8 cellular contexts compared by ENCODE assay signal in genomic region chr19:19032420-19033175, GRCh38. TPM values are rescaled to one million over a fixed set of nuclear protein-coding genes. Genes with fewer than 3 reads are reported as not detected.
DNase-seq lines count a peak whose midpoint lies in the region; ATAC-seq and TF ChIP-seq lines count a peak whose summit lies in the region.

No MANE protein-coding gene starts in this region.

- no peak for TF ChIP-seq CTCF in Calu3 (IDR thresholded peaks at IDR 0.05; ENCODE audit: unreplicated experiment)
- TF ChIP-seq CTCF in Loucy (conservative IDR thresholded peaks at IDR 0.05; ENCODE audit: low read length) = peak; percentile 33; the same call in 1 of the 2 replicates
- no peak for TF ChIP-seq CTCF in ovary (IDR thresholded peaks at IDR 0.05)

- H3K27ac ChIP-seq in ovary = peak overlapping the region; percentile 72 to 93
- H3K27ac ChIP-seq in thymus (ENCODE audit: low read depth) = peak overlapping the region; percentile 99

- peak overlapping the region; percentile 93 for H3K4me3 Mint-ChIP-seq in Calu3 (ENCODE audit: low read depth, unreplicated experiment)
- H3K4me3 Mint-ChIP-seq in activated naive CD8-positive, alpha-beta T cell treated with anti-CD3 and anti-CD28 coated beads for 36 hours = peak overlapping the region; percentile 88

- H3K36me3 Mint-ChIP-seq in Calu3 (ENCODE audit: insufficient read depth, unreplicated experiment) = peaks cover 31% of the 10 kb centered on the region
- H3K36me3 Mint-ChIP-seq in activated naive CD8-positive, alpha-beta T cell treated with anti-CD3 and anti-CD28 coated beads for 36 hours = peaks cover 35% of the 10 kb centered on the region

- H3K79me2 ChIP-seq in Loucy (ENCODE audit: insufficient read depth, low read length) = peaks cover 86% of the 10 kb centered on the region

- CTCF ChIA-PET in Calu3 (lab: Charles Lee) = interaction anchor here (0.7 kb wide), 1 partner anchor 683 kb away, joined by 4 read pairs; no protein-coding TSS in a partner anchor

- TF ChIP-seq POLR2A in ovary (IDR thresholded peaks at IDR 0.05) = no peak

- H3K9me3 Mint-ChIP-seq in Calu3 (ENCODE audit: low read depth, unreplicated experiment) = no peaks in the 10 kb centered on the region
- no peaks in the 10 kb centered on the region for H3K9me3 Mint-ChIP-seq in activated naive CD8-positive, alpha-beta T cell treated with anti-CD3 and anti-CD28 coated beads for 36 hours

- DNase-seq in Calu3 (no peak), SK-MEL-5 (ENCODE audit: low read depth, low spot score) (peak; percentile 91), Right ventricle myocardium superior (peak; percentile 88), ovary (peak; percentile 38 to 73 (median 50))
- peak; percentile 90 for DNase-seq in activated naive CD8-positive, alpha-beta T cell treated with anti-CD3 and anti-CD28 coated beads for 36 hours

- ATAC-seq in GM21737 (IDR thresholded peaks at IDR 0.05; ENCODE audit: unreplicated experiment) = peak; percentile 44
- peak; percentile 67 for ATAC-seq in Right ventricle myocardium superior (ENCODE audit: poor library complexity)

- no peaks in the 10 kb centered on the region for H3K27me3 Mint-ChIP-seq in Calu3 (ENCODE audit: unreplicated experiment)
- no peaks in the 10 kb centered on the region for H3K27me3 Mint-ChIP-seq in activated naive CD8-positive, alpha-beta T cell treated with anti-CD3 and anti-CD28 coated beads for 36 hours

- H3F3A ChIP-seq in Loucy (ENCODE audit: low read depth) = no peaks in the 10 kb centered on the region

- peak overlapping the region; percentile 94 for H3K4me2 ChIP-seq in Loucy (ENCODE audit: low read depth, low read length, poor library complexity, severe bottlenecking)

- H3K4me1 ChIP-seq in Loucy (ENCODE audit: insufficient read depth, low read length, poor library complexity, severe bottlenecking) = peaks cover 22% of the 10 kb centered on the region
- H3K4me1 ChIP-seq in ovary (ENCODE audit: insufficient read depth) = peaks cover 7% of the 10 kb centered on the region
- H3K4me1 ChIP-seq in thymus (ENCODE audit: control insufficient read depth, insufficient read depth, low read length) = peaks cover 16% of the 10 kb centered on the region

- H3K9me2 ChIP-seq in Loucy (replicated peaks; ENCODE audit: low read depth, low read length) = no peaks in the 10 kb centered on the region

- BruUV-seq in Calu3 (replicated peaks; lab: Mats Ljungman, UMichigan) = TSS peak; percentile 37

- peak overlapping the region; percentile 95 for H3K9ac ChIP-seq in Loucy (ENCODE audit: low read depth, low read length, poor library complexity, severe bottlenecking)

- peaks cover 46% of the 10 kb centered on the region for H4K20me1 ChIP-seq in Loucy (ENCODE audit: insufficient read depth, low read length, poor library complexity, severe bottlenecking)

- H3K36me3 ChIP-seq in Loucy (ENCODE audit: insufficient read depth, low read length) = peaks cover 24% of the 10 kb centered on the region; the same call in 1 of the 2 replicates
- H3K36me3 ChIP-seq in ovary = no peaks in the 10 kb centered on the region
- peaks cover 27% of the 10 kb centered on the region for H3K36me3 ChIP-seq in thymus (ENCODE audit: control insufficient read depth, insufficient read depth)

- H3K27me3 ChIP-seq in Loucy (ENCODE audit: insufficient read depth, low read length, poor library complexity, severe bottlenecking) (no peaks in the 10 kb centered on the region), ovary (no peaks in the 10 kb centered on the region), thymus (ENCODE audit: control insufficient read depth, insufficient read depth) (no peaks in the 10 kb centered on the region)

- H3K27ac Mint-ChIP-seq in Calu3 (ENCODE audit: unreplicated experiment) = no peak overlapping the region
- H3K27ac Mint-ChIP-seq in activated naive CD8-positive, alpha-beta T cell treated with anti-CD3 and anti-CD28 coated beads for 36 hours = peak overlapping the region; percentile 90

- no peaks in the 10 kb centered on the region for H3K4me1 Mint-ChIP-seq in Calu3 (ENCODE audit: low read depth, unreplicated experiment)
- peaks cover 37% of the 10 kb centered on the region for H3K4me1 Mint-ChIP-seq in activated naive CD8-positive, alpha-beta T cell treated with anti-CD3 and anti-CD28 coated beads for 36 hours

- TF ChIP-seq EP300 in ovary (IDR thresholded peaks at IDR 0.05) = no peak

- in situ Hi-C loops in SK-MEL-5 (cut with HindIII; ENCODE audit: low pct_unique_long_range_greater_than_20kb, low sequenced_read_pairs) = no loop called here

- peak overlapping the region; percentile 92 for H3K4me3 ChIP-seq in Loucy (ENCODE audit: low read length, poor library complexity, severe bottlenecking)
- peak overlapping the region; percentile 83 for H3K4me3 ChIP-seq in ovary
- peak overlapping the region; percentile 96 for H3K4me3 ChIP-seq in thymus (ENCODE audit: low read length)

- WGBS in ovary, 3 donors = 5 to 7% (median 6%) methylated on average over 31 of the region's 31 CpGs
- under 1% methylated on average over 31 of the region's 31 CpGs for WGBS in thymus

- no peaks in the 10 kb centered on the region for H3K9me3 ChIP-seq in Loucy (ENCODE audit: insufficient read depth, low read depth, low read length)
- no peaks in the 10 kb centered on the region for H3K9me3 ChIP-seq in ovary
- no peaks in the 10 kb centered on the region for H3K9me3 ChIP-seq in thymus (ENCODE audit: control insufficient read depth)

- intact Hi-C loops in Calu3 (cut with micrococcal nuclease; ENCODE audit: unreplicated experiment) = no loop called here
- intact Hi-C loops in Right ventricle myocardium superior (cut with DNase I) = no loop called here
- intact Hi-C loops in ovary (cut with DNase I) = no loop called here

- H2AFZ ChIP-seq in Loucy (ENCODE audit: low read length) = no peak overlapping the region

RNA-seq across cellular contexts. Expression of gene SUGP2, which starts 0.7 kb away (rescaled TPM):
- total RNA-seq in Calu3 (2022) = 67.1 and 77.2 TPM in 2 replicates
- total RNA-seq in SK-MEL-5 (2014; rRNA removed; shearing (Covaris generic)) = 26.5 and 26.6 TPM in 2 replicates
- polyA plus RNA-seq in SK-MEL-5 (2015; cell fraction: cytosol; rRNA removed) = 35.2 and 39.6 TPM in 2 replicates
- polyA plus RNA-seq in SK-MEL-5 (2015; cell fraction: nucleus; rRNA removed) = 178 and 203 TPM in 2 replicates
- total RNA-seq in activated naive CD8-positive, alpha-beta T cell treated with anti-CD3 and anti-CD28 coated beads for 36 hours = 10 to 100 TPM; 74.2 to 81.8 TPM
- 58.8 TPM for total RNA-seq in Right ventricle myocardium superior
- total RNA-seq in ovary = 10 to 100 TPM; 29.1 to 81.9 (median 57.0) TPM
- 10 to 100 TPM; 27.0 to 37.1 TPM for polyA plus RNA-seq in ovary
- polyA plus RNA-seq in thymus = 129 TPM

RNA-seq across cellular contexts. Expression of gene ARMC6, which starts 0.8 kb away (rescaled TPM):
- total RNA-seq in Calu3 (2022) = 24.0 and 24.6 TPM in 2 replicates
- 30.6 and 33.5 TPM in 2 replicates for total RNA-seq in SK-MEL-5 (2014; rRNA removed; shearing (Covaris generic))
- 46.4 and 49.6 TPM in 2 replicates for polyA plus RNA-seq in SK-MEL-5 (2015; cell fraction: cytosol; rRNA removed)
- 35.4 and 44.6 TPM in 2 replicates for polyA plus RNA-seq in SK-MEL-5 (2015; cell fraction: nucleus; rRNA removed)
- total RNA-seq in activated naive CD8-positive, alpha-beta T cell treated with anti-CD3 and anti-CD28 coated beads for 36 hours = 10 to 100 TPM; 51.3 to 54.0 TPM
- 15.1 TPM for total RNA-seq in Right ventricle myocardium superior
- 10 to 100 TPM; 11.2 to 27.5 (median 14.8) TPM for total RNA-seq in ovary
- 10 to 100 TPM in 1 of 2 donors, 1 to 10 TPM in 1; 7.0 to 14.6 TPM for polyA plus RNA-seq in ovary
- 32.6 TPM for polyA plus RNA-seq in thymus

RNA-seq across cellular contexts. Expression of gene SLC25A42, which starts 31.2 kb away (rescaled TPM):
- total RNA-seq in Calu3 (2022) (5.7 and 7.1 TPM in 2 replicates), Right ventricle myocardium superior (27.2 TPM), ovary (10 to 100 TPM in 6 of 7 donors, 1 to 10 TPM in 1; 9.5 to 34.3 (median 23.2) TPM)
- total RNA-seq in SK-MEL-5 (2014; rRNA removed; shearing (Covaris generic)) = 0.90 and 2.4 TPM in 2 replicates
- 1.8 and 2.2 TPM in 2 replicates for polyA plus RNA-seq in SK-MEL-5 (2015; cell fraction: cytosol; rRNA removed)
- polyA plus RNA-seq in SK-MEL-5 (2015; cell fraction: nucleus; rRNA removed) = 0.50 and 2.5 TPM in 2 replicates
- total RNA-seq in activated naive CD8-positive, alpha-beta T cell treated with anti-CD3 and anti-CD28 coated beads for 36 hours = 10 to 100 TPM in 1 of 2 experiments, 1 to 10 TPM in 1; 8.0 to 10.3 TPM
- polyA plus RNA-seq in ovary (10 to 100 TPM in 1 of 2 donors, 1 to 10 TPM in 1; 6.5 to 18.8 TPM), thymus (10.9 TPM)
